2 cellular contexts compared by ENCODE assay signal in the genomic region with DNA sequence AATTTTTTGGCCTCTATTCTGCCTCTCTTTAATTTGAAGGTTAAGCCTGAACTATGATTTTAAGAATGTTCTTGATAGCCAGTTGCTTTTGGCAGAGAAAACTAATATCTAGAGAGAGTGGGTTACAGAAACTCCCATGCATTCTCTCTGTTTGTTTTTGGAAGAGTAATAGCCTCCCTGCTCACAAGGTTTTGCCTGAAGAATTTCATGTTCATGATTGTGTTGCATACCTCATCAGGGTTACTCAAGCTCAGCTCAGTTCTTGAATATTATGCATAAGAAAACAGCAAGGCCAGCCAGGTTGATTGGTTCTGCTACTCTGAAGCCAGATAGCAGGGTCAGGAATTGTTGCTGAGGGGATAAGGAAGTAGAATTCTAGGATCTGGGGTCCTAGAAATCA.
TF ChIP-seq lines count a peak whose summit lies in the region.

No MANE protein-coding gene starts in this region.

TF ChIP-seq in IMR-90, 13 proteins besides CTCF, POLR2A, EP300 and RAD21:
- TF ChIP-seq NFE2L2 (IDR thresholded peaks at IDR 0.05; ENCODE audit: low read depth, low read length) (no peak), RCOR1 (IDR thresholded peaks at IDR 0.05; ENCODE audit: insufficient replicate concordance, low read length) (no peak), FOS (IDR thresholded peaks at IDR 0.05; ENCODE audit: low read depth, low read length) (no peak), CEBPB (IDR thresholded peaks at IDR 0.05; ENCODE audit: low read depth, low read length) (no peak), USF2 (IDR thresholded peaks at IDR 0.05; ENCODE audit: low read depth, low read length) (no peak), MXI1 (IDR thresholded peaks at IDR 0.05; ENCODE audit: borderline replicate concordance, low read depth, low read length) (no peak), SMC3 (IDR thresholded peaks at IDR 0.05; ENCODE audit: low read depth, low read length) (no peak), MAZ (IDR thresholded peaks at IDR 0.05; ENCODE audit: borderline replicate concordance, low read depth, low read length) (no peak)
- TF ChIP-seq, protein P1, sequence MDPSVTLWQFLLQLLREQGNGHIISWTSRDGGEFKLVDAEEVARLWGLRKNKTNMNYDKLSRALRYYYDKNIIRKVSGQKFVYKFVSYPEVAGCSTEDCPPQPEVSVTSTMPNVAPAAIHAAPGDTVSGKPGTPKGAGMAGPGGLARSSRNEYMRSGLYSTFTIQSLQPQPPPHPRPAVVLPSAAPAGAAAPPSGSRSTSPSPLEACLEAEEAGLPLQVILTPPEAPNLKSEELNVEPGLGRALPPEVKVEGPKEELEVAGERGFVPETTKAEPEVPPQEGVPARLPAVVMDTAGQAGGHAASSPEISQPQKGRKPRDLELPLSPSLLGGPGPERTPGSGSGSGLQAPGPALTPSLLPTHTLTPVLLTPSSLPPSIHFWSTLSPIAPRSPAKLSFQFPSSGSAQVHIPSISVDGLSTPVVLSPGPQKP (IDR thresholded peaks at IDR 0.05; ENCODE audit: borderline replicate concordance, low read depth, low read length): no peak

TF ChIP-seq in GM12878, 131 proteins besides CTCF, POLR2A, EP300 and RAD21:
- TF ChIP-seq IKZF2 (IDR thresholded peaks at IDR 0.05) (no peak), BCLAF1 (IDR thresholded peaks at IDR 0.05) (no peak), ZNF274 (IDR thresholded peaks at IDR 0.05; ENCODE audit: insufficient read depth, insufficient read length) (no peak), NR2C2 (IDR thresholded peaks at IDR 0.05; ENCODE audit: borderline replicate concordance, control insufficient read depth, insufficient read length, low read depth) (no peak), RFX5 (IDR thresholded peaks at IDR 0.05; ENCODE audit: low read depth, low read length) (no peak), POU2F2 (IDR thresholded peaks at IDR 0.05; ENCODE audit: borderline replicate concordance, low read depth, low read length) (no peak), ASH2L (IDR thresholded peaks at IDR 0.05; ENCODE audit: borderline replicate concordance, low read depth) (no peak), PRDM15 (CRISPR knock-in tag; IDR thresholded peaks at IDR 0.05) (no peak), MLLT1 (IDR thresholded peaks at IDR 0.05) (no peak), SUZ12 (IDR thresholded peaks at IDR 0.05; ENCODE audit: unreplicated experiment) (no peak), RELA (IDR thresholded peaks at IDR 0.05; ENCODE audit: borderline replicate concordance, partially characterized antibody) (no peak), E2F8 (IDR thresholded peaks at IDR 0.05; ENCODE audit: low read depth, partially characterized antibody) (no peak), ATF3 (IDR thresholded peaks at IDR 0.05; ENCODE audit: borderline replicate concordance, extremely low read depth, low read depth, low read length) (no peak), CEBPZ (IDR thresholded peaks at IDR 0.05; ENCODE audit: low read depth, low read length) (no peak), FOS (IDR thresholded peaks at IDR 0.05; ENCODE audit: borderline replicate concordance, extremely low read depth, insufficient read length) (no peak), BACH1 (IDR thresholded peaks at IDR 0.05; ENCODE audit: borderline replicate concordance) (no peak), LARP7 (IDR thresholded peaks at IDR 0.05) (no peak)
- TF ChIP-seq, protein P2, sequence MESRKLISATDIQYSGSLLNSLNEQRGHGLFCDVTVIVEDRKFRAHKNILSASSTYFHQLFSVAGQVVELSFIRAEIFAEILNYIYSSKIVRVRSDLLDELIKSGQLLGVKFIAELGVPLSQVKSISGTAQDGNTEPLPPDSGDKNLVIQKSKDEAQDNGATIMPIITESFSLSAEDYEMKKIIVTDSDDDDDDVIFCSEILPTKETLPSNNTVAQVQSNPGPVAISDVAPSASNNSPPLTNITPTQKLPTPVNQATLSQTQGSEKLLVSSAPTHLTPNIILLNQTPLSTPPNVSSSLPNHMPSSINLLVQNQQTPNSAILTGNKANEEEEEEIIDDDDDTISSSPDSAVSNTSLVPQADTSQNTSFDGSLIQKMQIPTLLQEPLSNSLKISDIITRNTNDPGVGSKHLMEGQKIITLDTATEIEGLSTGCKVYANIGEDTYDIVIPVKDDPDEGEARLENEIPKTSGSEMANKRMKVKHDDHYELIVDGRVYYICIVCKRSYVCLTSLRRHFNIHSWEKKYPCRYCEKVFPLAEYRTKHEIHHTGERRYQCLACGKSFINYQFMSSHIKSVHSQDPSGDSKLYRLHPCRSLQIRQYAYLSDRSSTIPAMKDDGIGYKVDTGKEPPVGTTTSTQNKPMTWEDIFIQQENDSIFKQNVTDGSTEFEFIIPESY (IDR thresholded peaks at IDR 0.05): no peak
